12 cellular contexts compared by ENCODE assay signal in genomic region chr6:135280375-135281136, GRCh38.
DNase-seq lines count a peak whose midpoint lies in the region; ATAC-seq, FAIRE-seq and TF ChIP-seq lines count a peak whose summit lies in the region.
"Had no signal": no experiment of that assay in that cellular context is flagged by ENCODE, and none has a peak within 500 bp of the region (broad histone marks: within the 10 kb centered on the region; RNA-seq: fewer than 3 reads in every experiment).

No MANE protein-coding gene starts in this region.

- POLR2A ChIA-PET in OCI-LY7 (lab: Charles Lee) (interaction anchor here (0.7 to 1.7 kb wide), 14 partner anchors 8 to 97 kb away, joined by 3 to 17 read pairs (median 4); no protein-coding TSS in a partner anchor), endothelial cell of umbilical vein (lab: Charles Lee) (no interaction called here)

- no peaks in the 10 kb centered on the region for H3K9me2 ChIP-seq in OCI-LY7 (ENCODE audit: insufficient read depth, low read length)

- peaks cover 41% of the 10 kb centered on the region for H3K4me1 ChIP-seq in OCI-LY7 (ENCODE audit: insufficient read depth, low read length, poor library complexity, severe bottlenecking)
- H3K4me1 ChIP-seq in endothelial cell of umbilical vein (ENCODE audit: control insufficient read depth, extremely low read depth, insufficient read depth, low read length) = no peaks in the 10 kb centered on the region
- H3K4me1 ChIP-seq: upper lobe of left lung had no signal

- no peak for ATAC-seq in GM21381 (IDR thresholded peaks at IDR 0.05; ENCODE audit: unreplicated experiment)
- ATAC-seq in HG03432 (IDR thresholded peaks at IDR 0.05; ENCODE audit: unreplicated experiment) = no peak
- no peak for ATAC-seq in HG02973 (IDR thresholded peaks at IDR 0.05; ENCODE audit: unreplicated experiment)
- no peak for ATAC-seq in GM21737 (IDR thresholded peaks at IDR 0.05; ENCODE audit: unreplicated experiment)

- TF ChIP-seq CTCF in AG10803 (conservative IDR thresholded peaks at IDR 0.05; ENCODE audit: low read length) (no peak), HL-60 (IDR thresholded peaks at IDR 0.05; ENCODE audit: insufficient read depth, low read length) (no peak), OCI-LY7 (conservative IDR thresholded peaks at IDR 0.05; ENCODE audit: low read length) (no peak), endothelial cell of umbilical vein (IDR thresholded peaks at IDR 0.05; ENCODE audit: extremely low read depth in 1 of 2, insufficient read depth in 1 of 2, low read depth in 1 of 2, low read length in 2 of 2) (no peak)

- no peak for TF ChIP-seq POLR2A in endothelial cell of umbilical vein (IDR thresholded peaks at IDR 0.05; ENCODE audit: low read depth, low read length)

- no peak for FAIRE-seq in endothelial cell of umbilical vein (lab: Jason Lieb, UNC)

- H4K20me1 ChIP-seq in OCI-LY7 (ENCODE audit: insufficient read depth, low read length) = no peaks in the 10 kb centered on the region
- no peaks in the 10 kb centered on the region for H4K20me1 ChIP-seq in endothelial cell of umbilical vein (replicated peaks; ENCODE audit: control insufficient read depth, extremely low read depth, insufficient read depth, low read length)

- H3K79me2 ChIP-seq in OCI-LY7 (ENCODE audit: insufficient read depth, low read depth, low read length) = no peaks in the 10 kb centered on the region
- no peaks in the 10 kb centered on the region for H3K79me2 ChIP-seq in endothelial cell of umbilical vein (ENCODE audit: control insufficient read depth, insufficient read depth, low read length)

- no peaks in the 10 kb centered on the region for H3K9me1 ChIP-seq in endothelial cell of umbilical vein (replicated peaks; ENCODE audit: control insufficient read depth, extremely low read depth, insufficient read depth, low read length)

- H2AFZ ChIP-seq in OCI-LY7 (ENCODE audit: low read length) = peak overlapping the region; percentile 60; the same call in 1 of the 2 replicates
- no peak overlapping the region for H2AFZ ChIP-seq in endothelial cell of umbilical vein (ENCODE audit: low read depth, low read length)

- H3K36me3 ChIP-seq in OCI-LY7 (ENCODE audit: insufficient read depth, low read length) (no peaks in the 10 kb centered on the region; the same call in 1 of the 2 replicates), endothelial cell of umbilical vein (ENCODE audit: control insufficient read depth in 2 of 2, extremely low read depth in 1 of 2, insufficient read depth in 2 of 2, low read length in 2 of 2) (no peaks in the 10 kb centered on the region)
- H3K36me3 ChIP-seq: upper lobe of left lung had no signal

- H3K4me3 ChIP-seq in AG10803 (ENCODE audit: low read length) (no peak overlapping the region), HL-60 (replicated peaks; ENCODE audit: insufficient read depth, low read length) (no peak overlapping the region), OCI-LY7 (ENCODE audit: low read depth, low read length, poor library complexity, severe bottlenecking) (peak overlapping the region; percentile 41), endothelial cell of umbilical vein (replicated peaks in 1 of 3; ENCODE audit: insufficient read depth in 1 of 3, low read depth in 1 of 3, low read length in 3 of 3) (no peak overlapping the region)
- H3K4me3 ChIP-seq: lung, upper lobe of left lung had no signal

- H3K9me3 ChIP-seq in OCI-LY7 (ENCODE audit: low read length) (no peaks in the 10 kb centered on the region), endothelial cell of umbilical vein (replicated peaks; ENCODE audit: control insufficient read depth, insufficient read depth, low read length) (no peaks in the 10 kb centered on the region)
- H3K9me3 ChIP-seq: upper lobe of left lung had no signal

- no peaks in the 10 kb centered on the region for H3K27me3 ChIP-seq in HL-60 (ENCODE audit: insufficient read depth, poor library complexity, severe bottlenecking)
- H3K27me3 ChIP-seq in endothelial cell of umbilical vein (ENCODE audit: control insufficient read depth in 2 of 2, insufficient read depth in 2 of 2, low read length in 2 of 2) = peaks cover 0 to 3% of the 10 kb centered on the region in 2 experiments
- H3K27me3 ChIP-seq: upper lobe of left lung had no signal

- no peak overlapping the region for H3K9ac ChIP-seq in endothelial cell of umbilical vein (replicated peaks; ENCODE audit: extremely low read depth, insufficient read depth, low read length)
- H3K9ac ChIP-seq: KMS-11 had no signal

- CTCF ChIA-PET in OCI-LY7 (lab: Charles Lee; ENCODE audit: unreplicated experiment) (interaction anchor here (0.8 kb wide), 1 partner anchor 13 kb away, joined by 5 read pairs; no protein-coding TSS in a partner anchor), endothelial cell of umbilical vein (lab: Charles Lee) (interaction anchor here (0.7 kb wide), 1 partner anchor 11 kb away, joined by 4 read pairs; no protein-coding TSS in a partner anchor)

- intact Hi-C loops in OCI-LY7 (cut with micrococcal nuclease; ENCODE audit: unreplicated experiment) (no loop called here), endothelial cell of umbilical vein (cut with micrococcal nuclease) (no loop called here)

- H3K4me2 ChIP-seq in OCI-LY7 (ENCODE audit: low read length) (peak overlapping the region; percentile 64), endothelial cell of umbilical vein (ENCODE audit: insufficient read depth, low read length) (no peak overlapping the region)
- H3K4me2 ChIP-seq: KMS-11 had no signal

- peak overlapping the region; percentile 96 for H3K27ac ChIP-seq in HL-60 (replicated peaks)
- H3K27ac ChIP-seq in OCI-LY7 (ENCODE audit: low read depth, low read length, poor library complexity, severe bottlenecking) = peak overlapping the region; percentile 72
- no peak overlapping the region for H3K27ac ChIP-seq in endothelial cell of umbilical vein (ENCODE audit: insufficient read depth, low read depth, low read length)
- H3K27ac ChIP-seq: KMS-11, upper lobe of left lung had no signal

- DNase-seq in AG10803 (ENCODE audit: low read depth) (peak; percentile 65), HL-60 (ENCODE audit: low read depth in 1 of 2, low spot score in 1 of 2) (peak; percentile 56 to 90), OCI-LY7 (ENCODE audit: low spot score) (peak; percentile 87), endothelial cell of umbilical vein (ENCODE audit: low read depth, low spot score) (peak; percentile 53)
- DNase-seq: NK-92 treated with Interleukin-12 subunit alpha and Interleukin-12 subunit beta, amount 100 ng/mL, for 24 hours had no signal

- dilution Hi-C loops in endothelial cell of umbilical vein (cut with MboI; ENCODE audit: extremely low pct_ligation_motif_present, low sequenced_read_pairs) = no loop called here

- no TSS peak for BruUV-seq in OCI-LY7 (replicated peaks; lab: Mats Ljungman, UMichigan)
- BruUV-seq in endothelial cell of umbilical vein (replicated peaks; lab: Mats Ljungman, UMichigan) = no TSS peak

TF ChIP-seq in endothelial cell of umbilical vein, 7 proteins besides CTCF, POLR2A, EP300 and RAD21:
- TF ChIP-seq EZH2 (IDR thresholded peaks at IDR 0.05; ENCODE audit: borderline replicate concordance, low read depth, low read length, severe bottlenecking) (no peak), MYC (IDR thresholded peaks at IDR 0.05; ENCODE audit: low read depth, low read length) (no peak)
